ENCODE assay signal across 8 cellular contexts in the genomic region with DNA sequence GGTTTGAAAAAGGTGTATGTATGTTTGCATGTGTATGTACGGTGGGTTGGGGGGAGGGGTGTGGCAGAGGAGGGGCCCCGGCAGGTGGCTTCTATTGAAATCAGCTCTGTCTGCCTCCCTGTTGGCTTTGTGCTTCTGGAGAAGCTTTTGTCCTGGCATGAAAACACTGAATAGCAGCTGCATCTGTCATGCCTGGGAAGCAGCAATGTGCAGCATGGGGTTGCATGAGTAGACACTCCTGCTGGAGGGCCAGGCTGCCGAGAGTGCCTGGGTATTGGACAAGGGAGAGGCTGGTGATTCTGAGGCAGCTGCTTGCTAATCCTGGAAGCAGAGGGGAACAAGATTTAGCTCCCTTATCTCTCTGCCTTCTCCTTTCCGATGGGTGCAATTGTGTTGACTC. TPM values are rescaled to one million over a fixed set of nuclear protein-coding genes. Genes with fewer than 3 reads are reported as not detected.
A peak's percentile ranks its signal among the peaks of the same experiment; 100 is the strongest.
DNase-seq lines count a peak whose midpoint lies in the region; ATAC-seq and TF ChIP-seq lines count a peak whose summit lies in the region.

No MANE protein-coding gene starts in this region.

- no peaks in the 10 kb centered on the region for H3K27me3 ChIP-seq in CD4-positive, alpha-beta memory T cell (ENCODE audit: insufficient read depth, low read length)
- H3K27me3 ChIP-seq in brain microvascular endothelial cell (replicated peaks) (no peaks in the 10 kb centered on the region), muscle layer of duodenum (ENCODE audit: low read depth, low read length) (no peaks in the 10 kb centered on the region)

- H3K36me3 Mint-ChIP-seq in CD4-positive, alpha-beta memory T cell: peaks cover 0 to 3% of the 10 kb centered on the region in 2 donors

- no peaks in the 10 kb centered on the region for H3K9me3 Mint-ChIP-seq in CD4-positive, alpha-beta memory T cell

- H3K4me3 Mint-ChIP-seq in CD4-positive, alpha-beta memory T cell: peak overlapping the region in 4 of 8 donors; percentile 20 to 84 (median 68)

- H3K4me3 ChIP-seq in CD4-positive, alpha-beta memory T cell (ENCODE audit: low read length in 2 of 2): no peak overlapping the region
- no peak overlapping the region for H3K4me3 ChIP-seq in brain microvascular endothelial cell (ENCODE audit: low read depth, low read length)
- peak overlapping the region; percentile 15 to 26 for H3K4me3 ChIP-seq in muscle layer of duodenum (ENCODE audit: low read depth in 1 of 2, low read length in 2 of 2)

- H3K27ac Mint-ChIP-seq in CD4-positive, alpha-beta memory T cell: peak overlapping the region in 5 of 7 donors; percentile 6 to 93 (median 90)

- POLR2A ChIA-PET in CD4-positive, alpha-beta memory T cell (lab: Charles Lee; ENCODE audit: partially characterized antibody): interaction anchor here (1.2 to 2.4 kb wide), 4 partner anchors 11 to 217 kb away, joined by 3 to 15 read pairs (median 4); no protein-coding TSS in a partner anchor

- no peak for TF ChIP-seq CTCF in brain microvascular endothelial cell (IDR thresholded peaks at IDR 0.05; ENCODE audit: low read depth, low read length, missing control alignments)

- peaks cover 73 to 96% (median 86%) of the 10 kb centered on the region in 4 donors for H3K4me1 Mint-ChIP-seq in CD4-positive, alpha-beta memory T cell

- H3K4me1 ChIP-seq in CD4-positive, alpha-beta memory T cell (ENCODE audit: insufficient read depth, low read length): peaks cover 93% of the 10 kb centered on the region
- H3K4me1 ChIP-seq in muscle layer of duodenum (ENCODE audit: control insufficient read depth in 1 of 2, insufficient read depth in 2 of 2, low read length in 2 of 2): peaks cover 50 to 82% of the 10 kb centered on the region in 2 donors

- no peaks in the 10 kb centered on the region for H3K36me3 ChIP-seq in CD4-positive, alpha-beta memory T cell (ENCODE audit: insufficient read depth, low read length)
- H3K36me3 ChIP-seq in brain microvascular endothelial cell (replicated peaks): no peaks in the 10 kb centered on the region
- H3K36me3 ChIP-seq in muscle layer of duodenum (ENCODE audit: control insufficient read depth in 1 of 2, insufficient read depth in 2 of 2, low read length in 2 of 2): no peaks in the 10 kb centered on the region

- no peaks in the 10 kb centered on the region for H3K9me3 ChIP-seq in CD4-positive, alpha-beta memory T cell (ENCODE audit: control insufficient read depth in 1 of 2, low read length in 2 of 2)
- no peaks in the 10 kb centered on the region for H3K9me3 ChIP-seq in muscle layer of duodenum (ENCODE audit: control insufficient read depth in 1 of 2, low read length in 2 of 2)

- no peaks in the 10 kb centered on the region for H3K27me3 Mint-ChIP-seq in CD4-positive, alpha-beta memory T cell

- H3K27ac ChIP-seq in CD4-positive, alpha-beta memory T cell (ENCODE audit: low read depth, low read length): no peak overlapping the region
- H3K27ac ChIP-seq in brain microvascular endothelial cell (no peak overlapping the region), muscle layer of duodenum (ENCODE audit: low read length) (peak overlapping the region; percentile 83)

- in situ Hi-C loops in brain microvascular endothelial cell (cut with HindIII; ENCODE audit: low pct_ligation_motif_present, low sequenced_read_pairs): no loop called here

- no peak for DNase-seq in CD4-positive, alpha-beta memory T cell
- DNase-seq in NCI-H187 treated with DMSO at 0.1 percent for 48 hours (lab: John Stamatoyannopoulos, UW): peak; percentile 99
- peak; percentile 42 for DNase-seq in brain microvascular endothelial cell
- DNase-seq in stimulated activated CD4-positive, alpha-beta T cell treated with anti-CD3 and anti-CD28 coated beads, Interleukin-4, amount 100 ng/mL, for 24 hours: no peak
- no peak for DNase-seq in RPMI8226
- no peak for DNase-seq in NOMO-1 treated with dmso at 0.1 percent for 144 hours (lab: John Stamatoyannopoulos, UW; ENCODE audit: unreplicated experiment)

- CTCF ChIA-PET in CD4-positive, alpha-beta memory T cell (lab: Charles Lee; ENCODE audit: partially characterized antibody): interaction anchor here (0.7 to 5.6 kb wide), 7 partner anchors 10 to 70 kb away, joined by 3 to 39 read pairs (median 7); partner anchors contain the start of gene DYRK3

- ATAC-seq in GM21447 (IDR thresholded peaks at IDR 0.05; ENCODE audit: unreplicated experiment): no peak

- intact Hi-C loops in CD4-positive, alpha-beta memory T cell (cut with micrococcal nuclease): no loop called here

RNA-seq across cellular contexts. Expression of gene MAPKAPK2, which starts 20.5 kb away (rescaled TPM):
- total RNA-seq in CD4-positive, alpha-beta memory T cell: 10 to 100 TPM; 71.7 to 72.8 TPM
- 1 to 10 TPM; 1.3 to 3.9 TPM for polyA plus RNA-seq in CD4-positive, alpha-beta memory T cell

Comparison
In these comparisons a context has a peak if more than half of its experiments do, and no peak if none do; other contexts are left out.
1. DNase-seq: peak in NCI-H187 treated with DMSO at 0.1 percent for 48 hours (single experiment) and brain microvascular endothelial cell (single experiment); none in CD4-positive, alpha-beta memory T cell (0 of 5), stimulated activated CD4-positive, alpha-beta T cell treated with anti-CD3 and anti-CD28 coated beads, Interleukin-4, amount 100 ng/mL, for 24 hours (single experiment), RPMI8226 (single experiment) and NOMO-1 treated with dmso at 0.1 percent for 144 hours (single experiment).
2. H3K4me3 ChIP-seq: peak in muscle layer of duodenum (2 of 2); none in CD4-positive, alpha-beta memory T cell (0 of 2) and brain microvascular endothelial cell (single experiment).